38 cellular contexts compared by ENCODE assay signal in genomic region chr5:73890569-73890968, GRCh38.
"Had no signal": no experiment of that assay in that cellular context is flagged by ENCODE, and none has a peak within 500 bp of the region (broad histone marks: within the 10 kb centered on the region; RNA-seq: fewer than 3 reads in every experiment).

No MANE protein-coding gene starts in this region.

- ATAC-seq: activated CD4-positive, alpha-beta T cell treated with anti-CD3 and anti-CD28 coated beads for 36 hours; activated CD4-positive, CD25-positive, alpha-beta regulatory T cell treated with anti-CD3 and anti-CD28 coated beads, Interleukin-2, amount 50 U/mL, for 24 hours; activated CD8-positive, alpha-beta memory T cell treated with anti-CD3 and anti-CD28 coated beads, Interleukin-2, amount 10 ng/mL, durations not matched to agents 7 days and 5 days; activated CD8-positive, alpha-beta T cell treated with anti-CD3 and anti-CD28 coated beads, Interleukin-2, amount 10 ng/mL, durations not matched to agents 7 days and 5 days; activated naive CD8-positive, alpha-beta T cell treated with anti-CD3 and anti-CD28 coated beads, Interleukin-2, amount 50 U/mL, for 24 hours; body of pancreas; WTC11 had no signal

- H3K4me1 ChIP-seq: ascending aorta, body of pancreas, breast epithelium had no signal

- H3K27me3 ChIP-seq: ascending aorta, body of pancreas, brain microvascular endothelial cell, breast epithelium had no signal

- H3K9me3 ChIP-seq: ascending aorta, body of pancreas, breast epithelium had no signal

- H3K4me3 ChIP-seq: ascending aorta, body of pancreas, breast epithelium had no signal

- H3K4me1 Mint-ChIP-seq: activated CD4-positive, alpha-beta T cell treated with anti-CD3 and anti-CD28 coated beads for 36 hours; activated naive CD4-positive, alpha-beta T cell treated with anti-CD3 and anti-CD28 coated beads, Interleukin-2, amount 10 ng/mL, durations not matched to agents 7 days and 5 days; activated naive CD4-positive, alpha-beta T cell treated with anti-CD3 and anti-CD28 coated beads, Interleukin-2, amount 50 U/mL, for 24 hours; activated naive CD8-positive, alpha-beta T cell treated with anti-CD3 and anti-CD28 coated beads, Interleukin-2, amount 10 ng/mL, durations not matched to agents 7 days and 5 days; activated naive CD8-positive, alpha-beta T cell treated with anti-CD3 and anti-CD28 coated beads, Interleukin-2, amount 50 U/mL, for 24 hours; WTC11 had no signal

- FAIRE-seq: TTC549 had no signal

- H3K4me3 Mint-ChIP-seq: activated CD4-positive, alpha-beta memory T cell treated with anti-CD3 and anti-CD28 coated beads, Interleukin-2, amount 10 ng/mL, durations not matched to agents 7 days and 5 days; activated CD4-positive, alpha-beta T cell treated with anti-CD3 and anti-CD28 coated beads for 36 hours; activated CD8-positive, alpha-beta memory T cell treated with anti-CD3 and anti-CD28 coated beads, Interleukin-2, amount 10 ng/mL, durations not matched to agents 7 days and 5 days; activated CD8-positive, alpha-beta T cell treated with anti-CD3 and anti-CD28 coated beads, Interleukin-2, amount 10 ng/mL, durations not matched to agents 7 days and 5 days; activated naive CD4-positive, alpha-beta T cell treated with anti-CD3 and anti-CD28 coated beads, Interleukin-2, amount 10 ng/mL, durations not matched to agents 7 days and 5 days; activated naive CD4-positive, alpha-beta T cell treated with anti-CD3 and anti-CD28 coated beads, Interleukin-2, amount 50 U/mL, for 24 hours; activated naive CD8-positive, alpha-beta T cell; activated naive CD8-positive, alpha-beta T cell treated with anti-CD3 and anti-CD28 coated beads, Interleukin-2, amount 10 ng/mL, durations not matched to agents 7 days and 5 days; activated naive CD8-positive, alpha-beta T cell treated with anti-CD3 and anti-CD28 coated beads, Interleukin-2, amount 50 U/mL, for 24 hours; activated T-cell treated with anti-CD3 and anti-CD28 coated beads, Interleukin-2, amount 50 U/mL, for 24 hours; T-helper 1 cell treated with Interleukin-12 subunit alpha and Interleukin-12 subunit beta and Interleukin-4 antibody, amounts not matched to agents 30 μg/mL and 1 μg/mL, for 36 hours; T-helper 2 cell treated with Interferon-gamma antibody and Interleukin-4, amounts not matched to agents 5 μg/mL and 100 μg/mL, for 36 hours; WTC11 had no signal

- H3K36me3 ChIP-seq: breast epithelium, WERI-Rb-1 had no signal

- H3K27ac Mint-ChIP-seq: activated CD4-positive, alpha-beta memory T cell treated with anti-CD3 and anti-CD28 coated beads, Interleukin-2, amount 10 ng/mL, durations not matched to agents 7 days and 5 days; activated CD4-positive, alpha-beta T cell treated with anti-CD3 and anti-CD28 coated beads for 36 hours; activated CD8-positive, alpha-beta memory T cell treated with anti-CD3 and anti-CD28 coated beads, Interleukin-2, amount 10 ng/mL, durations not matched to agents 7 days and 5 days; activated CD8-positive, alpha-beta T cell treated with anti-CD3 and anti-CD28 coated beads, Interleukin-2, amount 10 ng/mL, durations not matched to agents 7 days and 5 days; activated naive CD4-positive, alpha-beta T cell treated with anti-CD3 and anti-CD28 coated beads, Interleukin-2, amount 10 ng/mL, durations not matched to agents 7 days and 5 days; activated naive CD4-positive, alpha-beta T cell treated with anti-CD3 and anti-CD28 coated beads, Interleukin-2, amount 50 U/mL, for 24 hours; activated naive CD8-positive, alpha-beta T cell; activated naive CD8-positive, alpha-beta T cell treated with anti-CD3 and anti-CD28 coated beads, Interleukin-2, amount 10 ng/mL, durations not matched to agents 7 days and 5 days; activated naive CD8-positive, alpha-beta T cell treated with anti-CD3 and anti-CD28 coated beads, Interleukin-2, amount 50 U/mL, for 24 hours; activated T-cell treated with anti-CD3 and anti-CD28 coated beads, Interleukin-2, amount 50 U/mL, for 24 hours; activated T-helper 2 cell treated with anti-CD3 and anti-CD28 coated beads, Interferon-gamma antibody, Interleukin-2, Interleukin-4, amounts not matched to agents 10 μg/mL and 5 μg/mL and 100 μg/mL, durations not matched to agents 14 hours and 24 hours and 36 hours; T-helper 1 cell treated with Interleukin-12 subunit alpha and Interleukin-12 subunit beta and Interleukin-4 antibody, amounts not matched to agents 30 μg/mL and 1 μg/mL, for 36 hours; T-helper 2 cell treated with Interferon-gamma antibody and Interleukin-4, amounts not matched to agents 5 μg/mL and 100 μg/mL, for 36 hours; WTC11 had no signal

- H3K27ac ChIP-seq: ascending aorta, body of pancreas, brain microvascular endothelial cell, breast epithelium, WERI-Rb-1 had no signal

- DNase-seq: activated CD4-positive, alpha-beta memory T cell treated with anti-CD3 and anti-CD28 coated beads, Interleukin-2, amount 10 ng/mL, durations not matched to agents 7 days and 5 days; activated CD4-positive, alpha-beta T cell treated with anti-CD3 and anti-CD28 coated beads for 1 hour; activated CD4-positive, alpha-beta T cell treated with anti-CD3 and anti-CD28 coated beads for 36 hours; activated CD4-positive, alpha-beta T cell treated with anti-CD3 and anti-CD28 coated beads for 48 hours; activated CD4-positive, alpha-beta T cell treated with anti-CD3 and anti-CD28 coated beads, Interleukin-2, amount 50 U/mL, for 48 hours; activated CD4-positive, CD25-positive, alpha-beta regulatory T cell; activated CD8-positive, alpha-beta memory T cell treated with anti-CD3 and anti-CD28 coated beads for 24 hours; activated CD8-positive, alpha-beta memory T cell treated with anti-CD3 and anti-CD28 coated beads, Interleukin-2, amount 10 ng/mL, durations not matched to agents 7 days and 5 days; activated CD8-positive, alpha-beta memory T cell treated with anti-CD3 and anti-CD28 coated beads, Interleukin-2, amount 50 U/mL, for 48 hours; activated CD8-positive, alpha-beta T cell treated with anti-CD3 and anti-CD28 coated beads, Interleukin-2, amount 10 ng/mL, durations not matched to agents 7 days and 5 days; activated effector memory CD4-positive, alpha-beta T cell treated with Interleukin-2 at 50 U/mL for 16 hours; activated gamma-delta T cell; activated naive CD4-positive, alpha-beta T cell treated with anti-CD3 and anti-CD28 coated beads, Interleukin-2, amount 10 ng/mL, durations not matched to agents 7 days and 5 days; activated naive CD4-positive, alpha-beta T cell treated with Interleukin-2 at 50 U/mL for 16 hours; activated naive CD8-positive, alpha-beta T cell treated with anti-CD3 and anti-CD28 coated beads, Interleukin-2, amount 10 ng/mL, durations not matched to agents 7 days and 5 days; activated naive CD8-positive, alpha-beta T cell treated with anti-CD3 and anti-CD28 coated beads, Interleukin-2, amount 50 U/mL, for 24 hours; activated T-cell treated with anti-CD3 and anti-CD28 coated beads, Interleukin-2, amount 50 U/mL, for 24 hours; activated T-cell treated with anti-CD3 and anti-CD28 coated beads, Interleukin-2, amount 50 U/mL, for 48 hours; amygdala; anterior cingulate cortex; body of pancreas; brain microvascular endothelial cell; central memory CD4-positive, alpha-beta T cell; SW 1271; T-helper 1 cell; T-helper 2 cell; T-helper 9 cell; WERI-Rb-1 had no signal

- H3K9me3 Mint-ChIP-seq: activated CD4-positive, alpha-beta memory T cell treated with anti-CD3 and anti-CD28 coated beads, Interleukin-2, amount 10 ng/mL, durations not matched to agents 7 days and 5 days; activated naive CD4-positive, alpha-beta T cell treated with anti-CD3 and anti-CD28 coated beads, Interleukin-2, amount 10 ng/mL, durations not matched to agents 7 days and 5 days; activated naive CD4-positive, alpha-beta T cell treated with anti-CD3 and anti-CD28 coated beads, Interleukin-2, amount 50 U/mL, for 24 hours; activated naive CD8-positive, alpha-beta T cell treated with anti-CD3 and anti-CD28 coated beads, Interleukin-2, amount 10 ng/mL, durations not matched to agents 7 days and 5 days; activated naive CD8-positive, alpha-beta T cell treated with anti-CD3 and anti-CD28 coated beads, Interleukin-2, amount 50 U/mL, for 24 hours; activated T-cell treated with anti-CD3 and anti-CD28 coated beads, Interleukin-2, amount 50 U/mL, for 24 hours; T-helper 1 cell treated with Interleukin-12 subunit alpha and Interleukin-12 subunit beta and Interleukin-4 antibody, amounts not matched to agents 30 μg/mL and 1 μg/mL, for 36 hours; T-helper 2 cell treated with Interferon-gamma antibody and Interleukin-4, amounts not matched to agents 5 μg/mL and 100 μg/mL, for 36 hours had no signal

- H3K36me3 Mint-ChIP-seq: activated CD8-positive, alpha-beta memory T cell treated with anti-CD3 and anti-CD28 coated beads, Interleukin-2, amount 10 ng/mL, durations not matched to agents 7 days and 5 days; activated naive CD4-positive, alpha-beta T cell treated with anti-CD3 and anti-CD28 coated beads, Interleukin-2, amount 10 ng/mL, durations not matched to agents 7 days and 5 days; activated naive CD4-positive, alpha-beta T cell treated with anti-CD3 and anti-CD28 coated beads, Interleukin-2, amount 50 U/mL, for 24 hours; activated naive CD8-positive, alpha-beta T cell; activated naive CD8-positive, alpha-beta T cell treated with anti-CD3 and anti-CD28 coated beads, Interleukin-2, amount 10 ng/mL, durations not matched to agents 7 days and 5 days; WTC11 had no signal
